Comparison of ENCODE assay signal across 20 cellular contexts in genomic region chr7:1843921-1844335, GRCh38.
DNase-seq lines count a peak whose midpoint lies in the region; ATAC-seq and TF ChIP-seq lines count a peak whose summit lies in the region.
"Had no signal": no experiment of that assay in that cellular context is flagged by ENCODE, and none has a peak within 500 bp of the region (broad histone marks: within the 10 kb centered on the region; RNA-seq: fewer than 3 reads in every experiment).

No MANE protein-coding gene starts in this region.

- POLR2A ChIA-PET in activated naive CD8-positive, alpha-beta T cell treated with anti-CD3 and anti-CD28 coated beads, Interleukin-2, amount 10 ng/mL, durations not matched to agents 7 days and 5 days (lab: Charles Lee), result no interaction called here

- H2AK5ac ChIP-seq in trophoblast cell (ENCODE audit: low read length), result no peak overlapping the region

- peaks cover 0 to 29% (median 4%) of the 10 kb centered on the region in 6 donors for H3K4me1 ChIP-seq in spleen
- H3K4me1 ChIP-seq in trophoblast cell (ENCODE audit: control insufficient read depth in 1 of 2, insufficient read depth in 2 of 2, low read length in 2 of 2), result no peaks in the 10 kb centered on the region
- H3K4me1 ChIP-seq: foreskin keratinocyte, parathyroid adenoma had no signal

- H4K8ac ChIP-seq in trophoblast cell (ENCODE audit: low read depth, low read length), result no peak overlapping the region

- TF ChIP-seq CTCF in coronary artery (IDR thresholded peaks at IDR 0.05) (no peak), spleen (IDR thresholded peaks at IDR 0.05 in 8 of 11, conservative IDR thresholded peaks at IDR 0.05 in 3 of 11) (no peak)

- H3K4me3 ChIP-seq in coronary artery (no peak overlapping the region), spleen (no peak overlapping the region), trophoblast cell (ENCODE audit: low read depth, low read length) (no peak overlapping the region)

- peak; percentile 22 for DNase-seq in activated naive CD8-positive, alpha-beta T cell treated with anti-CD3 and anti-CD28 coated beads, Interleukin-2, amount 10 ng/mL, durations not matched to agents 7 days and 5 days
- no peak for DNase-seq in activated naive CD8-positive, alpha-beta T cell treated with anti-CD3 and anti-CD28 coated beads for 36 hours
- peak; percentile 50 for DNase-seq in coronary artery (ENCODE audit: low spot score)
- DNase-seq in spleen, result peak; percentile 72
- DNase-seq in trophoblast cell, result no peak
- DNase-seq in erythroblast (lab: John Stamatoyannopoulos, UW), result no peak
- DNase-seq: activated CD4-positive, alpha-beta T cell treated with anti-CD3 and anti-CD28 coated beads, Interleukin-2, amount 10 ng/mL, durations not matched to agents 7 days and 5 days; activated CD8-positive, alpha-beta memory T cell treated with anti-CD3 and anti-CD28 coated beads, Interleukin-2, amount 50 U/mL, for 48 hours; activated naive CD4-positive, alpha-beta T cell treated with Interleukin-2 at 50 U/mL for 16 hours; foreskin keratinocyte; NCI-H1048; NCI-H2081; NCI-H524; OCI-M1 had no signal

- H3K9ac ChIP-seq in trophoblast cell (ENCODE audit: low read length), result no peak overlapping the region
- H3K9ac ChIP-seq: parathyroid adenoma had no signal

- no peak overlapping the region for H3K27ac Mint-ChIP-seq in activated naive CD8-positive, alpha-beta T cell treated with anti-CD3 and anti-CD28 coated beads, Interleukin-2, amount 10 ng/mL, durations not matched to agents 7 days and 5 days
- no peak overlapping the region for H3K27ac Mint-ChIP-seq in activated naive CD8-positive, alpha-beta T cell treated with anti-CD3 and anti-CD28 coated beads for 36 hours
- H3K27ac Mint-ChIP-seq: CD8-positive, alpha-beta T cell; stimulated activated naive CD8-positive, alpha-beta T cell treated with anti-CD3 and anti-CD28 coated beads, Interleukin-15, Interleukin-2, amounts not matched to agents 100 ng/mL and 50 ng/mL, for 24 hours had no signal

- H3K4me2 ChIP-seq in trophoblast cell (ENCODE audit: low read length), result no peak overlapping the region

- H4K12ac ChIP-seq in trophoblast cell (ENCODE audit: low read depth, low read length), result no peak overlapping the region

- no peak overlapping the region for H2AFZ ChIP-seq in trophoblast cell (ENCODE audit: insufficient read depth, low read length, poor library complexity)
- H2AFZ ChIP-seq: parathyroid adenoma had no signal

- H3K36me3 ChIP-seq in spleen (peaks cover 0 to 77% (median 0%) of the 10 kb centered on the region in 6 donors), trophoblast cell (ENCODE audit: control insufficient read depth in 1 of 2, insufficient read depth in 2 of 2, low read length in 2 of 2) (peaks cover 0 to 2% of the 10 kb centered on the region in 2 experiments)

- H3K23ac ChIP-seq in trophoblast cell (ENCODE audit: low read length), result no peak overlapping the region

- no peak overlapping the region for H3K18ac ChIP-seq in trophoblast cell (ENCODE audit: low read length)

- no peak overlapping the region for H4K91ac ChIP-seq in trophoblast cell (ENCODE audit: low read depth, low read length)

- no peak overlapping the region for H3K14ac ChIP-seq in trophoblast cell (ENCODE audit: low read length)

- no peaks in the 10 kb centered on the region for H3K79me1 ChIP-seq in trophoblast cell (ENCODE audit: low read length)

- no peak overlapping the region for H3K4ac ChIP-seq in trophoblast cell (ENCODE audit: low read depth, low read length)

- 43 to 86% (median 58%) methylated on average over 1 to 11 of the region's 11 CpGs for WGBS in spleen, 5 donors
- no CpG with 5 or more reads among the region's 11 CpGs for WGBS in trophoblast cell (ENCODE audit: extremely low coverage, insufficient coverage, insufficient read length)

- no peaks in the 10 kb centered on the region for H3K4me1 Mint-ChIP-seq in activated naive CD8-positive, alpha-beta T cell treated with anti-CD3 and anti-CD28 coated beads, Interleukin-2, amount 10 ng/mL, durations not matched to agents 7 days and 5 days
- H3K4me1 Mint-ChIP-seq in activated naive CD8-positive, alpha-beta T cell treated with anti-CD3 and anti-CD28 coated beads for 36 hours, result no peaks in the 10 kb centered on the region
- H3K4me1 Mint-ChIP-seq: activated CD4-positive, alpha-beta T cell treated with anti-CD3 and anti-CD28 coated beads, Interleukin-2, amount 10 ng/mL, durations not matched to agents 7 days and 5 days; IgD-negative memory B cell had no signal

- no peak overlapping the region for H3K27ac ChIP-seq in coronary artery
- no peak overlapping the region for H3K27ac ChIP-seq in spleen
- no peak overlapping the region for H3K27ac ChIP-seq in trophoblast cell (ENCODE audit: low read depth, low read length)
- H3K27ac ChIP-seq: foreskin keratinocyte, parathyroid adenoma had no signal

- intact Hi-C loops in spleen (cut with DNase I; ENCODE audit: low total_unique reads), result no loop called here

- no peak overlapping the region for H2BK5ac ChIP-seq in trophoblast cell (ENCODE audit: low read depth, low read length, poor library complexity)

- ATAC-seq in activated naive CD8-positive, alpha-beta T cell treated with anti-CD3 and anti-CD28 coated beads, Interleukin-2, amount 10 ng/mL, durations not matched to agents 7 days and 5 days (ENCODE audit: low read depth), result no peak
- ATAC-seq in HG02870 (IDR thresholded peaks at IDR 0.05; ENCODE audit: unreplicated experiment), result peak; percentile 60
- no peak for ATAC-seq in GM18511 (IDR thresholded peaks at IDR 0.05; ENCODE audit: unreplicated experiment)
- ATAC-seq: CD8-positive, alpha-beta T cell; foreskin keratinocyte had no signal

- H3K4me3 Mint-ChIP-seq in activated naive CD8-positive, alpha-beta T cell treated with anti-CD3 and anti-CD28 coated beads, Interleukin-2, amount 10 ng/mL, durations not matched to agents 7 days and 5 days, result no peak overlapping the region
- H3K4me3 Mint-ChIP-seq in activated naive CD8-positive, alpha-beta T cell treated with anti-CD3 and anti-CD28 coated beads for 36 hours, result no peak overlapping the region
- H3K4me3 Mint-ChIP-seq: activated CD4-positive, alpha-beta T cell treated with anti-CD3 and anti-CD28 coated beads, Interleukin-2, amount 10 ng/mL, durations not matched to agents 7 days and 5 days; CD8-positive, alpha-beta T cell; stimulated activated naive CD8-positive, alpha-beta T cell treated with anti-CD3 and anti-CD28 coated beads, Interleukin-15, Interleukin-2, amounts not matched to agents 100 ng/mL and 50 ng/mL, for 24 hours had no signal

- H3K36me3 Mint-ChIP-seq in activated naive CD8-positive, alpha-beta T cell treated with anti-CD3 and anti-CD28 coated beads, Interleukin-2, amount 10 ng/mL, durations not matched to agents 7 days and 5 days, result peaks cover 2% of the 10 kb centered on the region
- H3K36me3 Mint-ChIP-seq in activated naive CD8-positive, alpha-beta T cell treated with anti-CD3 and anti-CD28 coated beads for 36 hours, result peaks cover 4% of the 10 kb centered on the region

- H3K27me3 Mint-ChIP-seq in activated naive CD8-positive, alpha-beta T cell treated with anti-CD3 and anti-CD28 coated beads, Interleukin-2, amount 10 ng/mL, durations not matched to agents 7 days and 5 days, result no peaks in the 10 kb centered on the region
- H3K27me3 Mint-ChIP-seq in activated naive CD8-positive, alpha-beta T cell treated with anti-CD3 and anti-CD28 coated beads for 36 hours, result no peaks in the 10 kb centered on the region
- H3K27me3 Mint-ChIP-seq: activated CD4-positive, alpha-beta T cell treated with anti-CD3 and anti-CD28 coated beads, Interleukin-2, amount 10 ng/mL, durations not matched to agents 7 days and 5 days; IgD-negative memory B cell; stimulated activated naive CD8-positive, alpha-beta T cell treated with anti-CD3 and anti-CD28 coated beads, Interleukin-15, Interleukin-2, amounts not matched to agents 100 ng/mL and 50 ng/mL, for 24 hours had no signal

- no peaks in the 10 kb centered on the region for H3K9me3 ChIP-seq in spleen
- no peaks in the 10 kb centered on the region for H3K9me3 ChIP-seq in trophoblast cell (ENCODE audit: insufficient read depth, low read depth, low read length)

- H3K27me3 ChIP-seq in spleen (replicated peaks in 1 of 7) (no peaks in the 10 kb centered on the region), trophoblast cell (ENCODE audit: insufficient read depth, low read length) (no peaks in the 10 kb centered on the region)
- H3K27me3 ChIP-seq: foreskin keratinocyte had no signal

- no peak overlapping the region for H2BK120ac ChIP-seq in trophoblast cell (ENCODE audit: insufficient read depth, low read length, poor library complexity)

- no peaks in the 10 kb centered on the region for H3K9me3 Mint-ChIP-seq in activated naive CD8-positive, alpha-beta T cell treated with anti-CD3 and anti-CD28 coated beads, Interleukin-2, amount 10 ng/mL, durations not matched to agents 7 days and 5 days
- H3K9me3 Mint-ChIP-seq in activated naive CD8-positive, alpha-beta T cell treated with anti-CD3 and anti-CD28 coated beads for 36 hours, result no peaks in the 10 kb centered on the region
- H3K9me3 Mint-ChIP-seq: activated CD4-positive, alpha-beta T cell treated with anti-CD3 and anti-CD28 coated beads, Interleukin-2, amount 10 ng/mL, durations not matched to agents 7 days and 5 days; CD8-positive, alpha-beta T cell; IgD-negative memory B cell; stimulated activated naive CD8-positive, alpha-beta T cell treated with anti-CD3 and anti-CD28 coated beads, Interleukin-15, Interleukin-2, amounts not matched to agents 100 ng/mL and 50 ng/mL, for 24 hours had no signal

- no peak overlapping the region for H2BK12ac ChIP-seq in trophoblast cell (ENCODE audit: low read length)

- H3K79me2 ChIP-seq in trophoblast cell (ENCODE audit: control insufficient read depth, insufficient read depth, low read length, poor library complexity), result no peaks in the 10 kb centered on the region
- H3K79me2 ChIP-seq: parathyroid adenoma had no signal

- TF ChIP-seq POLR2A in spleen (IDR thresholded peaks at IDR 0.05), result no peak
- no peak for TF ChIP-seq POLR2A in erythroblast (IDR thresholded peaks at IDR 0.05; ENCODE audit: low read length)

Comparison
In these comparisons a context has a peak if more than half of its experiments do, and no peak if none do; other contexts are left out.
1. DNase-seq: peak in activated naive CD8-positive, alpha-beta T cell treated with anti-CD3 and anti-CD28 coated beads, Interleukin-2, amount 10 ng/mL, durations not matched to agents 7 days and 5 days (single experiment), coronary artery (single experiment) and spleen (single experiment); none in activated naive CD8-positive, alpha-beta T cell treated with anti-CD3 and anti-CD28 coated beads for 36 hours (single experiment), trophoblast cell (0 of 2) and erythroblast (0 of 2).